Comparison of ENCODE assay signal across 8 cellular contexts in the genomic region with DNA sequence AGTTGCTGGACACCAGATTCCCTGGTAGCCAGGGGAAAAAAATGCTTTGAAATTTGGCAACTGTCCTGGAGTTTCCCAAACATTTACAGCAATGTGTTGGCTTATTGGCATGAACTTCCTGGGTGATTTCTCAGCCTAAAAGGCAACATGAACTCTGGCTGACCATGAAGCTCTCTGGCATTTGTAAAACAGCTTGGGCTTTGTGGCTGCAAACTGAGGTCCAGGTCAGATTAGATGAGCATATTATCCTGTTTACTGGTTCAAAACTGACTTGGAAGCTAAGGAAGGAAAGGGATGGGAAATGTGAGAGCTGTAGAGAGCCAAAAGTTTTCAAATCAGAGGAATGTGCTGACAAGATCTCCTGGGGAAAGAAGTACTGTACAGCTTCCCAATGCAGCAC.
DNase-seq lines count a peak whose midpoint lies in the region; ATAC-seq and TF ChIP-seq lines count a peak whose summit lies in the region.
"Had no signal": no experiment of that assay in that cellular context is flagged by ENCODE, and none has a peak within 500 bp of the region (broad histone marks: within the 10 kb centered on the region; RNA-seq: fewer than 3 reads in every experiment).

No MANE protein-coding gene starts in this region.

- TF ChIP-seq CTCF in body of pancreas (IDR thresholded peaks at IDR 0.05) (no peak), transverse colon (IDR thresholded peaks at IDR 0.05) (no peak), BE2C (IDR thresholded peaks at IDR 0.05; ENCODE audit: low read depth, low read length) (no peak)

- DNase-seq in HS-5 (ENCODE audit: low read depth): peak; percentile 87
- DNase-seq in body of pancreas: peak in 3 of 4 donors; percentile 23 to 69 (median 43)
- peak; percentile 87 for DNase-seq in kidney tubule cell (ENCODE audit: low spot score)
- DNase-seq in transverse colon: no peak
- DNase-seq in SHP77 treated with DMSO at 0.1 percent for 48 hours (lab: John Stamatoyannopoulos, UW): no peak
- no peak for DNase-seq in BE2C
- no peak for DNase-seq in D341Med (ENCODE audit: low spot score)
- DNase-seq: midbrain had no signal

- intact Hi-C loops in body of pancreas (cut with DNase I): no loop called here
- intact Hi-C loops in transverse colon (cut with DNase I; ENCODE audit: low total_unique reads): no loop called here

- TF ChIP-seq EP300 in transverse colon (IDR thresholded peaks at IDR 0.05; ENCODE audit: low read depth): no peak

- H3K4me3 ChIP-seq in body of pancreas (no peak overlapping the region), transverse colon (no peak overlapping the region), BE2C (ENCODE audit: low read depth, low read length) (no peak overlapping the region)

- H3K27me3 ChIP-seq in body of pancreas (no peaks in the 10 kb centered on the region), transverse colon (no peaks in the 10 kb centered on the region), BE2C (no peaks in the 10 kb centered on the region)

- peak; percentile 74 for ATAC-seq in body of pancreas

- H3K36me3 ChIP-seq in body of pancreas (replicated peaks in 1 of 2; ENCODE audit: insufficient read depth in 1 of 2, low read depth in 2 of 2) (no peaks in the 10 kb centered on the region), transverse colon (no peaks in the 10 kb centered on the region), BE2C (no peaks in the 10 kb centered on the region)

- H3K9me3 ChIP-seq in body of pancreas (no peaks in the 10 kb centered on the region), transverse colon (no peaks in the 10 kb centered on the region), BE2C (no peaks in the 10 kb centered on the region)

- H3K4me1 ChIP-seq in body of pancreas (peaks cover 5% of the 10 kb centered on the region), transverse colon (peaks cover 0 to 16% (median 6%) of the 10 kb centered on the region in 4 donors), BE2C (no peaks in the 10 kb centered on the region)

- in situ Hi-C loops in transverse colon (cut with MboI; ENCODE audit: low pct_ligation_motif_present in 1 of 4, low pct_unique_long_range_greater_than_20kb in 1 of 4, low sequenced_read_pairs in 3 of 4): no loop called here

- H3K27ac ChIP-seq in body of pancreas (peak overlapping the region in 2 of 4 donors; percentile 39 to 53), transverse colon (peak overlapping the region in 3 of 4 donors; percentile 19 to 45 (median 27))

- TF ChIP-seq POLR2A in body of pancreas (IDR thresholded peaks at IDR 0.05) (no peak), transverse colon (IDR thresholded peaks at IDR 0.05) (no peak)

Comparison
In these comparisons a context has a peak if more than half of its experiments do, and no peak if none do; other contexts are left out.
1. DNase-seq: peak in HS-5 (single experiment), body of pancreas (3 of 4) and kidney tubule cell (single experiment); none in transverse colon (single experiment), SHP77 treated with DMSO at 0.1 percent for 48 hours (single experiment), BE2C (single experiment) and D341Med (single experiment).